ENCODE assay signal across 23 cellular contexts in the genomic region with DNA sequence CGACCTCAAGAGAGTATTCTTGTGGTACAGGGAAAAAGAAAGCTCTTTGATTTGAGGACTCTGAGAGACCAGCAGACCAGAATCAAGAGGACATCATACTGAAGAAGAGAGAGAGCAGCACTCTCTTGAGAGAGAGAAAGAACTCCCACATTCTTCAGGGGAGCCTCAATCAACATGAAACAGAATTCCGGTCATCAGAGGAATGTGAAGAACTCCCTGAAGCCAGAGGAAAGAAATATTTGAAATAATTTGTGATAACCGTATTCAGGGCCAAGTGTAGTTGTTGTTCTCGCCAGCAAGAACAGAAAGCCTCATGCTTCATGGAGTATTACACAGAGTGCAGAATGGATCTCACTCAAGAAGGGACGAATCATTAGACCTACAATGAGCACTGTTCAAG.
DNase-seq lines count a peak whose midpoint lies in the region; TF ChIP-seq lines count a peak whose summit lies in the region.
"Had no signal": no experiment of that assay in that cellular context is flagged by ENCODE, and none has a peak within 500 bp of the region (broad histone marks: within the 10 kb centered on the region; RNA-seq: fewer than 3 reads in every experiment).

No MANE protein-coding gene starts in this region.

- peaks cover 1% of the 10 kb centered on the region for H3K36me3 Mint-ChIP-seq in osteocyte (ENCODE audit: unreplicated experiment)
- no peaks in the 10 kb centered on the region for H3K36me3 Mint-ChIP-seq in T-helper 2 cell treated with Interferon-gamma antibody and Interleukin-4, amounts not matched to agents 5 μg/mL and 100 μg/mL, for 36 hours (ENCODE audit: low read depth)
- H3K36me3 Mint-ChIP-seq: stimulated activated effector memory CD8-positive, alpha-beta T cell treated with anti-CD3 and anti-CD28 coated beads, Interleukin-12 subunit alpha, Interleukin-12 subunit beta, amount 100 ng/mL, for 72 hours had no signal

- no peak overlapping the region for H3K4me3 ChIP-seq in BJ (ENCODE audit: low read depth, low read length)
- no peak overlapping the region for H3K4me3 ChIP-seq in SJSA1
- H3K4me3 ChIP-seq: body of pancreas, colonic mucosa, mucosa of descending colon, testis had no signal

- CTCF ChIA-PET in BJ (lab: Yijun Ruan, JAX) = no interaction called here

- peak overlapping the region; percentile 63 for H3K27ac Mint-ChIP-seq in osteocyte (ENCODE audit: unreplicated experiment)
- no peak overlapping the region for H3K27ac Mint-ChIP-seq in T-helper 2 cell treated with Interferon-gamma antibody and Interleukin-4, amounts not matched to agents 5 μg/mL and 100 μg/mL, for 36 hours
- H3K27ac Mint-ChIP-seq: activated T-cell treated with anti-CD3 and anti-CD28 coated beads, Interleukin-2, amount 50 U/mL, for 72 hours; stimulated activated effector memory CD8-positive, alpha-beta T cell treated with anti-CD3 and anti-CD28 coated beads, Interleukin-12 subunit alpha, Interleukin-12 subunit beta, amount 100 ng/mL, for 72 hours had no signal

- H3K27me3 Mint-ChIP-seq in osteocyte (ENCODE audit: unreplicated experiment) = no peaks in the 10 kb centered on the region
- H3K27me3 Mint-ChIP-seq in T-helper 2 cell treated with Interferon-gamma antibody and Interleukin-4, amounts not matched to agents 5 μg/mL and 100 μg/mL, for 36 hours (ENCODE audit: low read depth) = no peaks in the 10 kb centered on the region

- H3K4me1 ChIP-seq in SJSA1 (replicated peaks) = peaks cover 23% of the 10 kb centered on the region
- H3K4me1 ChIP-seq: body of pancreas, colonic mucosa had no signal

- peaks cover 45% of the 10 kb centered on the region for H3K4me1 Mint-ChIP-seq in osteocyte (ENCODE audit: unreplicated experiment)
- H3K4me1 Mint-ChIP-seq in T-helper 2 cell treated with Interferon-gamma antibody and Interleukin-4, amounts not matched to agents 5 μg/mL and 100 μg/mL, for 36 hours (ENCODE audit: low read depth) = no peaks in the 10 kb centered on the region
- H3K4me1 Mint-ChIP-seq: stimulated activated effector memory CD8-positive, alpha-beta T cell treated with anti-CD3 and anti-CD28 coated beads, Interleukin-12 subunit alpha, Interleukin-12 subunit beta, amount 100 ng/mL, for 72 hours had no signal

- H3K27me3 ChIP-seq in BJ (ENCODE audit: control insufficient read depth, insufficient read depth, low read length) (no peaks in the 10 kb centered on the region), SJSA1 (replicated peaks) (no peaks in the 10 kb centered on the region)
- H3K27me3 ChIP-seq: body of pancreas, colonic mucosa, neutrophil, testis had no signal

- TF ChIP-seq CTCF in BJ (IDR thresholded peaks at IDR 0.05; ENCODE audit: insufficient read depth, low read depth, low read length) (no peak), osteocyte (IDR thresholded peaks at IDR 0.05) (no peak)

- H3K9me3 ChIP-seq in SJSA1 (replicated peaks) = no peaks in the 10 kb centered on the region
- H3K9me3 ChIP-seq: body of pancreas, colonic mucosa, mucosa of descending colon, neutrophil, testis had no signal

- peak; percentile 29 for DNase-seq in BJ (ENCODE audit: low read depth)
- peak; percentile 51 to 85 for DNase-seq in SJSA1 (ENCODE audit: low read depth in 1 of 2, low spot score in 2 of 2)
- peak; percentile 20 for DNase-seq in hepatic stellate cell (ENCODE audit: low spot score)
- no peak for DNase-seq in osteocyte (ENCODE audit: extremely low spot score, unreplicated experiment)
- DNase-seq in cortex of kidney (lab: John Stamatoyannopoulos, UW) = no peak
- no peak for DNase-seq in erythroblast (lab: John Stamatoyannopoulos, UW)
- DNase-seq in T-helper 2 cell treated with Interferon-gamma antibody and Interleukin-4, amounts not matched to agents 5 μg/mL and 100 μg/mL, for 36 hours (ENCODE audit: low spot score) = no peak
- no peak for DNase-seq in NCI-H2029 (lab: John Stamatoyannopoulos, UW)
- DNase-seq: activated CD4-positive, CD25-positive, alpha-beta regulatory T cell; activated naive CD4-positive, alpha-beta T cell treated with anti-CD3 and anti-CD28 coated beads, Interleukin-2, amount 50 U/mL, for 16 hours; activated T-cell treated with anti-CD3 and anti-CD28 coated beads, Interleukin-2, amount 50 U/mL, for 72 hours; AML-193; body of pancreas; colonic mucosa; GOT3; mucosa of descending colon; NCI-H1694; NCI-H748 treated with DMSO at 0.1 percent for 48 hours; OCI-M1; right cardiac atrium; testis had no signal

- peaks cover 8% of the 10 kb centered on the region for H3K9me3 Mint-ChIP-seq in osteocyte (ENCODE audit: unreplicated experiment)
- peaks cover 19% of the 10 kb centered on the region for H3K9me3 Mint-ChIP-seq in T-helper 2 cell treated with Interferon-gamma antibody and Interleukin-4, amounts not matched to agents 5 μg/mL and 100 μg/mL, for 36 hours

- peak overlapping the region; percentile 90 for H3K27ac ChIP-seq in SJSA1
- H3K27ac ChIP-seq: body of pancreas, colonic mucosa, neutrophil, testis had no signal

- peak overlapping the region; percentile 51 for H3K4me3 Mint-ChIP-seq in osteocyte (ENCODE audit: unreplicated experiment)
- H3K4me3 Mint-ChIP-seq in T-helper 2 cell treated with Interferon-gamma antibody and Interleukin-4, amounts not matched to agents 5 μg/mL and 100 μg/mL, for 36 hours = no peak overlapping the region
- H3K4me3 Mint-ChIP-seq: activated T-cell treated with anti-CD3 and anti-CD28 coated beads, Interleukin-2, amount 50 U/mL, for 72 hours; stimulated activated effector memory CD8-positive, alpha-beta T cell treated with anti-CD3 and anti-CD28 coated beads, Interleukin-12 subunit alpha, Interleukin-12 subunit beta, amount 100 ng/mL, for 72 hours had no signal

- H3K36me3 ChIP-seq in BJ (ENCODE audit: control insufficient read depth, insufficient read depth, low read length) = no peaks in the 10 kb centered on the region
- H3K36me3 ChIP-seq in SJSA1 = no peaks in the 10 kb centered on the region
- H3K36me3 ChIP-seq: colonic mucosa, neutrophil had no signal

- POLR2A ChIA-PET in BJ (lab: Charles Lee) = no interaction called here

- TF ChIP-seq POLR2A in erythroblast (IDR thresholded peaks at IDR 0.05; ENCODE audit: low read length) = no peak

Comparison
In these comparisons a context has a peak if more than half of its experiments do, and no peak if none do; other contexts are left out.
1. DNase-seq: peak in BJ (single experiment), SJSA1 (2 of 2) and hepatic stellate cell (single experiment); none in osteocyte (single experiment), cortex of kidney (single experiment), erythroblast (0 of 2), T-helper 2 cell treated with Interferon-gamma antibody and Interleukin-4, amounts not matched to agents 5 μg/mL and 100 μg/mL, for 36 hours (single experiment) and NCI-H2029 (single experiment).